In genomic region chr1:16903054-16903453, GRCh38 we compare ENCODE assay signal across 9 cellular contexts. TPM values are rescaled to one million over a fixed set of nuclear protein-coding genes. Genes with fewer than 3 reads are reported as not detected.
DNase-seq lines count a peak whose midpoint lies in the region; ATAC-seq and TF ChIP-seq lines count a peak whose summit lies in the region.
"Had no signal": no experiment of that assay in that cellular context is flagged by ENCODE, and none has a peak within 500 bp of the region (broad histone marks: within the 10 kb centered on the region; RNA-seq: fewer than 3 reads in every experiment).

No MANE protein-coding gene starts in this region.

- H3K36me3 Mint-ChIP-seq in immature natural killer cell, result peaks cover 0 to 5% (median 0%) of the 10 kb centered on the region in 3 donors

- H3K23ac ChIP-seq in neuronal stem cell (ENCODE audit: low read depth, low read length, poor library complexity), result no peak overlapping the region

- no peak overlapping the region for H2BK120ac ChIP-seq in neuronal stem cell (ENCODE audit: low read depth, low read length)

- H3K79me1 ChIP-seq in neuronal stem cell (ENCODE audit: low read depth, low read length), result no peaks in the 10 kb centered on the region

- H3K14ac ChIP-seq in neuronal stem cell (ENCODE audit: low read length), result no peak overlapping the region

- H3K27me3 ChIP-seq in DND-41 (ENCODE audit: insufficient read depth, low read length, poor library complexity), result no peaks in the 10 kb centered on the region
- no peaks in the 10 kb centered on the region for H3K27me3 ChIP-seq in neuronal stem cell (ENCODE audit: control insufficient read depth in 3 of 3, insufficient read depth in 3 of 3, low read depth in 1 of 3, low read length in 3 of 3)

- H2BK15ac ChIP-seq in neuronal stem cell (ENCODE audit: low read length), result no peak overlapping the region

- no peak overlapping the region for H2BK12ac ChIP-seq in neuronal stem cell (ENCODE audit: low read length)

- H3K4ac ChIP-seq in neuronal stem cell (ENCODE audit: low read length), result no peak overlapping the region

- no peak overlapping the region for H4K8ac ChIP-seq in neuronal stem cell (ENCODE audit: low read depth, low read length)

- no peak overlapping the region for H3K27ac Mint-ChIP-seq in immature natural killer cell

- no peak for DNase-seq in DND-41
- peak; percentile 27 for DNase-seq in LoVo (ENCODE audit: low spot score)
- peak; percentile 53 to 80 for DNase-seq in cardiac fibroblast (ENCODE audit: low read depth in 2 of 2)
- DNase-seq in neuronal stem cell (ENCODE audit: low spot score), result no peak
- DNase-seq in NCI-H146 (lab: John Stamatoyannopoulos, UW), result no peak
- DNase-seq in immature natural killer cell, result no peak
- no peak for DNase-seq in NCI-H446 (lab: John Stamatoyannopoulos, UW)
- DNase-seq: activated naive CD4-positive, alpha-beta T cell had no signal

- no peak for TF ChIP-seq CTCF in DND-41 (IDR thresholded peaks at IDR 0.05; ENCODE audit: borderline replicate concordance, extremely low read depth, low read length, poor library complexity, severe bottlenecking)
- no peak for TF ChIP-seq CTCF in cardiac fibroblast (IDR thresholded peaks at IDR 0.05; ENCODE audit: low read depth, low read length)

- peaks cover 17 to 24% of the 10 kb centered on the region in 2 donors for H3K4me1 Mint-ChIP-seq in immature natural killer cell

- peaks cover 38% of the 10 kb centered on the region for H3K4me1 ChIP-seq in DND-41 (ENCODE audit: insufficient read depth, low read length)
- H3K4me1 ChIP-seq in neuronal stem cell (ENCODE audit: control insufficient read depth in 2 of 2, insufficient read depth in 1 of 2, low read depth in 1 of 2, low read length in 2 of 2), result peaks cover 1 to 7% of the 10 kb centered on the region in 2 donors

- no peak for ATAC-seq in DND-41 (ENCODE audit: insufficient read depth, low read depth)
- ATAC-seq in GM19035 (IDR thresholded peaks at IDR 0.05; ENCODE audit: unreplicated experiment), result no peak

- H3K18ac ChIP-seq in neuronal stem cell (ENCODE audit: low read length), result no peak overlapping the region

- H3K4me2 ChIP-seq in DND-41 (ENCODE audit: insufficient read depth, low read length) (peak overlapping the region; percentile 67), neuronal stem cell (ENCODE audit: insufficient read depth, low read length, poor library complexity, severe bottlenecking) (no peak overlapping the region)

- H3K27me3 Mint-ChIP-seq in immature natural killer cell (ENCODE audit: low read depth in 3 of 3), result peaks cover 3 to 7% (median 5%) of the 10 kb centered on the region in 3 donors

- peak overlapping the region in 1 of 2 experiments; percentile 59; a peak in 1 of 4 replicates for H3K4me3 ChIP-seq in DND-41 (ENCODE audit: low read depth in 1 of 2, low read length in 2 of 2)
- no peak overlapping the region for H3K4me3 ChIP-seq in cardiac fibroblast (replicated peaks in 1 of 2; ENCODE audit: low read depth in 2 of 2, low read length in 2 of 2)
- H3K4me3 ChIP-seq in neuronal stem cell (ENCODE audit: low read length in 2 of 2), result no peak overlapping the region

- H2AK5ac ChIP-seq in neuronal stem cell (ENCODE audit: low read depth, low read length), result no peak overlapping the region

- no peaks in the 10 kb centered on the region for H3K79me2 ChIP-seq in DND-41 (ENCODE audit: insufficient read depth, low read length)

- no peaks in the 10 kb centered on the region for H3K9me3 ChIP-seq in DND-41 (ENCODE audit: insufficient read depth, low read length, severe bottlenecking)
- peaks cover 5 to 8% of the 10 kb centered on the region in 2 donors for H3K9me3 ChIP-seq in neuronal stem cell (replicated peaks in 1 of 2; ENCODE audit: control insufficient read depth in 2 of 2, insufficient read depth in 1 of 2, low read depth in 1 of 2, low read length in 2 of 2)

- H3K27ac ChIP-seq in DND-41 (ENCODE audit: low read length) (peak overlapping the region; percentile 97), neuronal stem cell (replicated peaks; ENCODE audit: low read length) (peak overlapping the region; percentile 16)

- no CpG with 5 or more reads among the region's 2 CpGs for WGBS in neuronal stem cell (ENCODE audit: extremely low coverage in 2 of 2, insufficient read length in 2 of 2, insufficient replicate concordance in 1 of 2), 2 donors

- peaks cover 0 to 5% (median 0%) of the 10 kb centered on the region in 6 donors for H3K9me3 Mint-ChIP-seq in immature natural killer cell

- H3K36me3 ChIP-seq in DND-41 (ENCODE audit: insufficient read depth, low read length) (no peaks in the 10 kb centered on the region), neuronal stem cell (replicated peaks in 1 of 2; ENCODE audit: control insufficient read depth in 2 of 2, insufficient read depth in 2 of 2, low read length in 2 of 2) (no peaks in the 10 kb centered on the region)

- H2AFZ ChIP-seq in DND-41 (ENCODE audit: low read depth, low read length) (peak overlapping the region; percentile 87), neuronal stem cell (ENCODE audit: low read length) (peak overlapping the region; percentile 59)

- H4K20me1 ChIP-seq in DND-41 (ENCODE audit: insufficient read depth, low read length), result no peaks in the 10 kb centered on the region

- H3K9ac ChIP-seq in DND-41 (ENCODE audit: low read depth, low read length) (peak overlapping the region; percentile 61), neuronal stem cell (ENCODE audit: low read depth, low read length, poor library complexity) (no peak overlapping the region)

- no peak overlapping the region for H2BK5ac ChIP-seq in neuronal stem cell (ENCODE audit: low read length)

- no peak overlapping the region for H4K91ac ChIP-seq in neuronal stem cell (ENCODE audit: low read depth, low read length, poor library complexity)

- no peak overlapping the region for H3K4me3 Mint-ChIP-seq in immature natural killer cell

RNA-seq across cellular contexts. Expression of gene RNU1-2, which starts 7.3 kb away (rescaled TPM):
- 14.3 TPM for polyA plus RNA-seq in neuronal stem cell (2013, experiment 1 of 2)
- polyA plus RNA-seq in neuronal stem cell (2013, experiment 2 of 2), result 15.9 TPM
- polyA plus RNA-seq in immature natural killer cell, result 10 to 100 TPM in 1 of 3 donors, not detected in 2; 28.1 TPM

RNA-seq across cellular contexts. Expression of gene CROCC, which starts 18.7 kb away (rescaled TPM):
- polyA plus RNA-seq in neuronal stem cell (2013, experiment 1 of 2), result 26.8 TPM
- 24.4 TPM for polyA plus RNA-seq in neuronal stem cell (2013, experiment 2 of 2)
- polyA plus RNA-seq in immature natural killer cell, result 1 to 10 TPM in 2 of 3 donors, under 1 TPM in 1; 0.35 to 6.5 (median 5.4) TPM

Comparison
In these comparisons a context has a peak if more than half of its experiments do, and no peak if none do; other contexts are left out.
1. DNase-seq: peak in LoVo (single experiment) and cardiac fibroblast (2 of 2); none in DND-41 (single experiment), neuronal stem cell (single experiment), NCI-H146 (single experiment), immature natural killer cell (0 of 3) and NCI-H446 (0 of 2).